In genomic region chr9:10127867-10128266, GRCh38 we compare ENCODE assay signal across 22 cellular contexts.
A peak's percentile ranks its signal among the peaks of the same experiment; 100 is the strongest.
DNase-seq lines count a peak whose midpoint lies in the region; ATAC-seq, FAIRE-seq and TF ChIP-seq lines count a peak whose summit lies in the region.
"Had no signal": no experiment of that assay in that cellular context is flagged by ENCODE, and none has a peak within 500 bp of the region (broad histone marks: within the 10 kb centered on the region; RNA-seq: fewer than 3 reads in every experiment).

No MANE protein-coding gene starts in this region.

- in situ Hi-C loops in HepG2 (cut with HindIII; ENCODE audit: extremely low pct_ligation_motif_present, low pct_unique_long_range_greater_than_20kb): no loop called here

- H3K9me3 ChIP-seq in HepG2 (ENCODE audit: low read length): no peaks in the 10 kb centered on the region
- H3K9me3 ChIP-seq in right lobe of liver: no peaks in the 10 kb centered on the region
- H3K9me3 ChIP-seq: BE2C had no signal

- no peak for TF ChIP-seq RAD21 in HepG2 (CRISPR knock-in tag; IDR thresholded peaks at IDR 0.05)

- H3K4me2 ChIP-seq in HepG2 (ENCODE audit: low read depth, low read length): no peak overlapping the region

- H3K4me3 ChIP-seq in HepG2 (replicated peaks in 1 of 3; ENCODE audit: insufficient read depth in 1 of 3, low read depth in 2 of 3, low read length in 3 of 3) (no peak overlapping the region), right lobe of liver (no peak overlapping the region), fibroblast of mammary gland (ENCODE audit: control insufficient read depth, low read depth, low read length) (no peak overlapping the region)

- no peaks in the 10 kb centered on the region; a peak in 1 of 5 replicates for H3K27me3 ChIP-seq in HepG2 (ENCODE audit: control insufficient read depth in 1 of 2, insufficient read depth in 2 of 2, low read length in 2 of 2)
- H3K27me3 ChIP-seq in right lobe of liver: no peaks in the 10 kb centered on the region
- H3K27me3 ChIP-seq: BE2C had no signal

- TF ChIP-seq EP300 in HepG2 (IDR thresholded peaks at IDR 0.05; ENCODE audit: low read depth in 2 of 2, low read length in 2 of 2) (no peak), HepG2 (CRISPR knock-in tag; IDR thresholded peaks at IDR 0.05; ENCODE audit: borderline replicate concordance) (no peak)

- no peak overlapping the region for H2AFZ ChIP-seq in HepG2 (ENCODE audit: low read length)

- H3K79me2 ChIP-seq in HepG2 (ENCODE audit: insufficient read depth, low read length): no peaks in the 10 kb centered on the region

- WGBS in HepG2 (ENCODE audit: low lambda C conversion rate): 40% methylated on average over 1 of the region's 1 CpG
- 77% methylated on average over 1 of the region's 1 CpG for WGBS in right lobe of liver (ENCODE audit: insufficient coverage, low coverage, low lambda C conversion rate, missing lambda C conversion rate)

- H3K36me3 ChIP-seq in HepG2 (replicated peaks in 1 of 2; ENCODE audit: control insufficient read depth in 1 of 2, insufficient read depth in 2 of 2, low read length in 2 of 2): no peaks in the 10 kb centered on the region
- no peaks in the 10 kb centered on the region for H3K36me3 ChIP-seq in right lobe of liver
- H3K36me3 ChIP-seq: BE2C had no signal

- TF ChIP-seq POLR2A in HepG2 (IDR thresholded peaks at IDR 0.05; ENCODE audit: insufficient read depth in 1 of 2, low read depth in 2 of 2, low read length in 2 of 2) (no peak), right lobe of liver (IDR thresholded peaks at IDR 0.05) (no peak)

- CTCF ChIA-PET in HepG2 (lab: Yijun Ruan, JAX; ENCODE audit: low intra/inter-chr PET ratio, low total read pairs): no interaction called here

- POLR2A ChIA-PET in HepG2 (lab: Yijun Ruan, JAX): no interaction called here

- H4K20me1 ChIP-seq in HepG2 (ENCODE audit: insufficient read depth, low read length): no peaks in the 10 kb centered on the region

- H3K9ac ChIP-seq in HepG2 (ENCODE audit: insufficient read depth, low read depth, low read length): no peak overlapping the region

- TF ChIP-seq CTCF in HepG2 (CRISPR knock-in tag; IDR thresholded peaks at IDR 0.05) (no peak), right lobe of liver (IDR thresholded peaks at IDR 0.05) (no peak), fibroblast of mammary gland (conservative IDR thresholded peaks at IDR 0.05; ENCODE audit: control insufficient read depth, insufficient read depth, low read depth, low read length) (no peak)

- H3K4me1 ChIP-seq in HepG2 (ENCODE audit: insufficient read depth, low read length) (no peaks in the 10 kb centered on the region), right lobe of liver (no peaks in the 10 kb centered on the region)
- H3K4me1 ChIP-seq: BE2C had no signal

- intact Hi-C loops in HepG2 (cut with micrococcal nuclease; ENCODE audit: unreplicated experiment): no loop called here
- intact Hi-C loops in right lobe of liver (cut with DNase I): no loop called here

- FAIRE-seq in HepG2 (lab: Jason Lieb, UNC): no peak
- FAIRE-seq: GM12892 had no signal

- ATAC-seq in HepG2 (no peak), right lobe of liver (no peak), GM19328 (IDR thresholded peaks at IDR 0.05; ENCODE audit: unreplicated experiment) (no peak), GM19463 (IDR thresholded peaks at IDR 0.05; ENCODE audit: unreplicated experiment) (no peak)

- DNase-seq in HepG2 (ENCODE audit: low spot score) (no peak), right lobe of liver (no peak), RKO (ENCODE audit: low spot score) (peak; percentile 45), fibroblast of mammary gland (ENCODE audit: low read depth) (peak; percentile 45)
- no peak for DNase-seq in activated CD8-positive, alpha-beta memory T cell treated with anti-CD3 and anti-CD28 coated beads, Interleukin-2, amount 50 U/mL, for 4 hours
- DNase-seq: ACHN, BE2C, Calu3, DND-41, H7, NCI-H1092 treated with DMSO at 0.1 percent for 48 hours, NCI-H1436, NCI-H187 treated with DMSO at 0.1 percent for 48 hours, NCI-H446, NCI-H524 treated with DMSO at 0.1 percent for 48 hours, NCI-H82, SHP77 had no signal

- H3K27ac ChIP-seq in HepG2 (ENCODE audit: extremely low read length, insufficient read depth, low read length): no peak overlapping the region
- H3K27ac ChIP-seq in right lobe of liver: no peak overlapping the region
- H3K27ac ChIP-seq: 22Rv1, RWPE1 had no signal

- no TSS peak for BruUV-seq in HepG2 (replicated peaks; lab: Mats Ljungman, UMichigan)

TF ChIP-seq in HepG2, 621 proteins besides CTCF, POLR2A, EP300 and RAD21:
- TF ChIP-seq ELF4 (CRISPR knock-in tag; IDR thresholded peaks at IDR 0.05; ENCODE audit: borderline replicate concordance): no peak
- 0 out of 2 replicates have a peak, but pooled peaks have one; percentile 28 for TF ChIP-seq MAFF (IDR thresholded peaks at IDR 0.05; ENCODE audit: low read depth, low read length)
- TF ChIP-seq MAFK (conservative IDR thresholded peaks at IDR 0.05 in 1 of 2, IDR thresholded peaks at IDR 0.05 in 1 of 2; ENCODE audit: low read length in 2 of 2): peak; percentile 33 to 64; a peak in 3 of 4 replicates

Comparison
In these comparisons a context has a peak if more than half of its experiments do, and no peak if none do; other contexts are left out.
1. DNase-seq: peak in RKO (single experiment) and fibroblast of mammary gland (single experiment); none in HepG2 (single experiment), right lobe of liver (0 of 3) and activated CD8-positive, alpha-beta memory T cell treated with anti-CD3 and anti-CD28 coated beads, Interleukin-2, amount 50 U/mL, for 4 hours (single experiment).